In genomic region chr9:3478549-3478953, GRCh38 we compare ENCODE assay signal across 8 cellular contexts.
DNase-seq lines count a peak whose midpoint lies in the region; ATAC-seq and TF ChIP-seq lines count a peak whose summit lies in the region.

No MANE protein-coding gene starts in this region.

- TF ChIP-seq POLR2A in GM18505 (IDR thresholded peaks at IDR 0.05; ENCODE audit: borderline replicate concordance, extremely low read depth, insufficient read depth, insufficient read length): no peak

- TF ChIP-seq CTCF in GM20000 (IDR thresholded peaks at IDR 0.05; ENCODE audit: extremely low read depth, missing control alignments): no peak

- ATAC-seq in GM18505 (IDR thresholded peaks at IDR 0.05; ENCODE audit: unreplicated experiment): peak; percentile 41
- ATAC-seq in HG02571 (IDR thresholded peaks at IDR 0.05; ENCODE audit: unreplicated experiment): peak; percentile 41

- DNase-seq in RPMI8226 (peak; percentile 49), iris pigment epithelial cell (ENCODE audit: low read depth) (peak; percentile 25), amniotic stem cell (lab: John Stamatoyannopoulos, UW) (no peak), NCI-H187 (lab: John Stamatoyannopoulos, UW) (no peak), GM20000 (ENCODE audit: low spot score) (no peak)
- DNase-seq in activated effector memory CD4-positive, alpha-beta T cell treated with Interleukin-2 at 50 U/mL for 16 hours: no peak

Comparison
In these comparisons a context has a peak if more than half of its experiments do, and no peak if none do; other contexts are left out.
1. DNase-seq: peak in RPMI8226 (single experiment) and iris pigment epithelial cell (single experiment); none in amniotic stem cell (single experiment), NCI-H187 (0 of 2), GM20000 (single experiment) and activated effector memory CD4-positive, alpha-beta T cell treated with Interleukin-2 at 50 U/mL for 16 hours (single experiment).